Comparison of ENCODE assay signal across 26 cellular contexts in the genomic region with DNA sequence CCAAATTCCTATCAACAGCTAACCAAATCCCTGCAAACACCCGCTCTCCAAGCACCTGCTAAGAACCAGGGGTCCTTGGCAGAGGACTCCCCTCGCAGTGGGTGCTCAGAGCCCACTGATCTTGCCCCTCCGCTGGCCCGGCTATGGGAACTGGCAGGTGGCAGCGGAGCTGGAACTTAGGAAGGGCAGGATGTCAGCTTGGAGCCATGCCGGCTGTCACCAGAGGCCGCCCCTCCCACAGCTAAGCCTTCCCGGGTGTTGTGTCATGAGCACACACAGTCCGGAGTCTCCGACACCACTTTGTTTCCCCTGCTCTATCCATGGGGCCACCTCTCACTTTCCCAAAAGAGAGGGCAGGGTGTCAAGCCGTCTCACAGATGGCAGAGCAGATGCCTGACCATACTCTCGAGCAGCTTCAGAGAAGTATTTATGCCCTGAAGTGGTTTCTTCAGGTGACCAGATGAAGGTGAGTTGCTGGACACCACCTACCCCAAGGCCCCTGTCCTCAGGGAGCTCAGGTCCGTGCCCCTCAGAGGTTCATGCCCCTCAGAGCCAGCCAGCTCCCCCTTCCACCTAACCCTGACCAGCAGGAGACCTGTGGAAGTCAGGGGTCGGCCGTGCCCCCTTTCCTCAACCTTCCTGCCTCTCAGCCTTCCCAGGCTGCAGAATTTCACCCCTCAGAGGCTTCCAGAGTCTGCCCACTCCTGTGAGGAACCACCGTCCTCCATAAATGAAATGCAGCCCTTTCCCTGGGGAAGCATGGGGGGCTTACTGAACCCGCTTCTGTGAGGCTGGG.
"Had no signal": no experiment of that assay in that cellular context is flagged by ENCODE, and none has a peak within 500 bp of the region (broad histone marks: within the 10 kb centered on the region; RNA-seq: fewer than 3 reads in every experiment).

No MANE protein-coding gene starts in this region.

- DNase-seq: activated B cell treated with CpG ODN at 0.5 μM for 24 hours; activated CD4-positive, alpha-beta T cell treated with anti-CD3 and anti-CD28 coated beads, Interleukin-2, amount 50 U/mL, for 1 hour; activated CD8-positive, alpha-beta T cell treated with anti-CD3 and anti-CD28 coated beads for 36 hours; activated gamma-delta T cell treated with Interleukin-2 at 50 U/mL for 16 hours; activated naive CD8-positive, alpha-beta T cell treated with anti-CD3 and anti-CD28 coated beads, Interleukin-2, amount 50 U/mL, for 24 hours; activated T-cell treated with anti-CD3 and anti-CD28 coated beads, Interleukin-2, amount 50 U/mL, for 4 hours; amygdala; caudate nucleus; endodermal cell; foreskin keratinocyte; left ventricle myocardium superior; mammary epithelial cell; ovary; stimulated activated CD4-positive, alpha-beta T cell treated with anti-CD3 and anti-CD28 coated beads, Interleukin-15, amount 100 ng/mL, for 24 hours; stimulated activated CD4-positive, alpha-beta T cell treated with anti-CD3 and anti-CD28 coated beads, Interleukin-2, amount 100 ng/mL, for 24 hours; stimulated activated naive B cell treated with anti-CD40 and anti-IgM and Interleukin-4, amounts not matched to agents 10 μg/mL and 1 μg/mL and 100 μg/mL, for 72 hours; stomach; T-helper 2 cell; thyroid gland; uterus had no signal

- H3K36me3 ChIP-seq: neutrophil, ovary, stomach, thyroid gland, uterus had no signal

- H3K9me3 ChIP-seq: neutrophil, ovary, stomach, thyroid gland, uterus had no signal

- ATAC-seq: activated CD8-positive, alpha-beta T cell treated with anti-CD3 and anti-CD28 coated beads for 36 hours; activated naive CD8-positive, alpha-beta T cell treated with anti-CD3 and anti-CD28 coated beads, Interleukin-2, amount 50 U/mL, for 24 hours; activated T-cell treated with anti-CD3 and anti-CD28 coated beads, Interleukin-2, amount 50 U/mL, for 4 hours; activated T-helper 17 cell treated with anti-CD3 and anti-CD28 coated beads, Interleukin-2, amount 50 U/mL, for 72 hours; esophagus mucosa; foreskin keratinocyte; left ventricle myocardium superior; stimulated activated naive B cell treated with anti-CD40 and anti-IgM and Interleukin-4, amounts not matched to agents 10 μg/mL and 1 μg/mL and 100 μg/mL, for 72 hours had no signal

- H3K4me3 Mint-ChIP-seq: activated B cell treated with CpG ODN at 0.5 μM for 24 hours; activated CD8-positive, alpha-beta T cell treated with anti-CD3 and anti-CD28 coated beads for 36 hours; activated naive CD4-positive, alpha-beta T cell treated with anti-CD3 and anti-CD28 coated beads, Interleukin-2, amount 50 U/mL, for 24 hours; activated naive CD8-positive, alpha-beta T cell treated with anti-CD3 and anti-CD28 coated beads, Interleukin-2, amount 50 U/mL, for 24 hours; activated T-cell treated with anti-CD3 and anti-CD28 coated beads, Interleukin-2, amount 50 U/mL, for 4 hours; activated T-helper 17 cell treated with anti-CD3 and anti-CD28 coated beads, Interleukin-2, amount 50 U/mL, for 72 hours; endodermal cell; nephron; stimulated activated naive B cell treated with anti-CD40 and anti-IgM and Interleukin-4, amounts not matched to agents 10 μg/mL and 1 μg/mL and 100 μg/mL, for 72 hours had no signal

- H3K27ac Mint-ChIP-seq: activated B cell treated with CpG ODN at 0.5 μM for 24 hours; activated CD8-positive, alpha-beta T cell treated with anti-CD3 and anti-CD28 coated beads for 36 hours; activated naive CD4-positive, alpha-beta T cell treated with anti-CD3 and anti-CD28 coated beads, Interleukin-2, amount 50 U/mL, for 24 hours; activated naive CD8-positive, alpha-beta T cell treated with anti-CD3 and anti-CD28 coated beads, Interleukin-2, amount 50 U/mL, for 24 hours; activated T-helper 17 cell treated with anti-CD3 and anti-CD28 coated beads, Interleukin-2, amount 50 U/mL, for 72 hours; endodermal cell; progenitor cell of endocrine pancreas; stimulated activated naive B cell treated with anti-CD40 and anti-IgM and Interleukin-4, amounts not matched to agents 10 μg/mL and 1 μg/mL and 100 μg/mL, for 72 hours had no signal

- H3K4me1 ChIP-seq: foreskin keratinocyte, stomach, uterus had no signal

- H3K4me3 ChIP-seq: ovary, stomach, thyroid gland, uterus had no signal

- H3K36me3 Mint-ChIP-seq: activated naive CD4-positive, alpha-beta T cell treated with anti-CD3 and anti-CD28 coated beads, Interleukin-2, amount 50 U/mL, for 24 hours; stimulated activated naive B cell treated with anti-CD40 and anti-IgM and Interleukin-4, amounts not matched to agents 10 μg/mL and 1 μg/mL and 100 μg/mL, for 72 hours had no signal

- H3K27ac ChIP-seq: foreskin keratinocyte, neutrophil, ovary, stomach, uterus had no signal

- H3K9me3 Mint-ChIP-seq: activated B cell treated with CpG ODN at 0.5 μM for 24 hours; activated CD8-positive, alpha-beta T cell treated with anti-CD3 and anti-CD28 coated beads for 36 hours; activated naive CD4-positive, alpha-beta T cell treated with anti-CD3 and anti-CD28 coated beads, Interleukin-2, amount 50 U/mL, for 24 hours; activated naive CD8-positive, alpha-beta T cell treated with anti-CD3 and anti-CD28 coated beads, Interleukin-2, amount 50 U/mL, for 24 hours; activated T-helper 17 cell treated with anti-CD3 and anti-CD28 coated beads, Interleukin-2, amount 50 U/mL, for 72 hours; endodermal cell had no signal

- H3K27me3 ChIP-seq: foreskin keratinocyte, neutrophil, ovary, thyroid gland, uterus had no signal

- H3K27me3 Mint-ChIP-seq: activated B cell treated with CpG ODN at 0.5 μM for 24 hours had no signal

- H3K4me1 Mint-ChIP-seq: activated B cell treated with CpG ODN at 0.5 μM for 24 hours; activated naive CD4-positive, alpha-beta T cell treated with anti-CD3 and anti-CD28 coated beads, Interleukin-2, amount 50 U/mL, for 24 hours; activated naive CD8-positive, alpha-beta T cell treated with anti-CD3 and anti-CD28 coated beads, Interleukin-2, amount 50 U/mL, for 24 hours; activated T-helper 17 cell treated with anti-CD3 and anti-CD28 coated beads, Interleukin-2, amount 50 U/mL, for 72 hours; endodermal cell; stimulated activated naive B cell treated with anti-CD40 and anti-IgM and Interleukin-4, amounts not matched to agents 10 μg/mL and 1 μg/mL and 100 μg/mL, for 72 hours had no signal
